ENCODE assay signal across 8 cellular contexts in the genomic region with DNA sequence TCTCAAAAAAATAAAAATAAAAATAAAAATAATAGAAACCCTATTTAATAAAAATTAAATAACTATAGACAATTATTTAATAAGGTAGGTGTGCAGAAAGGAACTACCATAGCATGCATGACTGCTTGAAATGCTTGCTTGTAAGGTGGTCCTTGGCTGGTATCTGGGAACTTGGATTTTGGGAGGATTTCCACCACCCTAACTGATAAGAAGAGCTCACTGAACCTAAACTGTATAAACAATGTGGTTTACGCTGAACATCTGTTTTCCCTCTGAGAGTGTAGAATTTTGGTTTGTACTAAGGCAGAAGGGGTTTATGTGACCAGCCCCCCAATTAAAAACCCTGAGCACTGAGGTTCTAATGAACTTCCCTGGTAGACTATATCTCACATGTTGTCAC.
"Had no signal": no experiment of that assay in that cellular context is flagged by ENCODE, and none has a peak within 500 bp of the region (broad histone marks: within the 10 kb centered on the region; RNA-seq: fewer than 3 reads in every experiment).

No MANE protein-coding gene starts in this region.

- FAIRE-seq: K562 had no signal

- ATAC-seq: K562 had no signal

- H3K9ac ChIP-seq: GM23248 had no signal

- DNase-seq: GM23248, GOT3, H9, HCEC 1CT, IMR-90, KG1 had no signal

- H2AFZ ChIP-seq: GM23248 had no signal

- H3K4me3 ChIP-seq: GM23248, K562 had no signal

- H3K27ac ChIP-seq: GM23248, HL-60 had no signal
